Comparison of ENCODE assay signal across 10 cellular contexts in genomic region chr6:71291991-71292390, GRCh38. TPM values are rescaled to one million over a fixed set of nuclear protein-coding genes. Genes with fewer than 3 reads are reported as not detected.
A peak's percentile ranks its signal among the peaks of the same experiment; 100 is the strongest.
DNase-seq lines count a peak whose midpoint lies in the region; ATAC-seq and TF ChIP-seq lines count a peak whose summit lies in the region.
"Had no signal": no experiment of that assay in that cellular context is flagged by ENCODE, and none has a peak within 500 bp of the region (broad histone marks: within the 10 kb centered on the region; RNA-seq: fewer than 3 reads in every experiment).

No MANE protein-coding gene starts in this region.

- peak overlapping the region; percentile 58 to 61 for H3K27ac Mint-ChIP-seq in natural killer cell treated with Interleukin-12 subunit alpha and Interleukin-12 subunit beta and Interleukin-15 and Interleukin-18, amount 100 ng/mL, for 72 hours
- H3K27ac Mint-ChIP-seq in natural killer cell: peak overlapping the region in 1 of 2 donors; percentile 50
- H3K27ac Mint-ChIP-seq in MCF 10A (ENCODE audit: low read depth, unreplicated experiment): peak overlapping the region; percentile 11

- ATAC-seq in natural killer cell treated with Interleukin-12 subunit alpha and Interleukin-12 subunit beta and Interleukin-15 and Interleukin-18, amount 100 ng/mL, for 72 hours: peak; percentile 36 to 41
- ATAC-seq in natural killer cell (no peak), GM21723 (IDR thresholded peaks at IDR 0.05; ENCODE audit: unreplicated experiment) (no peak), GM21360 (IDR thresholded peaks at IDR 0.05; ENCODE audit: unreplicated experiment) (no peak)

- peak overlapping the region; percentile 56 for H3K4me3 Mint-ChIP-seq in natural killer cell treated with Interleukin-12 subunit alpha and Interleukin-12 subunit beta and Interleukin-15 and Interleukin-18, amount 100 ng/mL, for 72 hours
- H3K4me3 Mint-ChIP-seq in natural killer cell: no peak overlapping the region
- no peak overlapping the region for H3K4me3 Mint-ChIP-seq in MCF 10A (ENCODE audit: unreplicated experiment)

- TF ChIP-seq CTCF in natural killer cell (IDR thresholded peaks at IDR 0.05) (no peak), MCF 10A (IDR thresholded peaks at IDR 0.05; ENCODE audit: unreplicated experiment) (no peak), GM10266 (IDR thresholded peaks at IDR 0.05; ENCODE audit: control insufficient read depth, insufficient read depth, low read depth, missing control alignments) (no peak)

- H3K4me1 Mint-ChIP-seq in natural killer cell treated with Interleukin-12 subunit alpha and Interleukin-12 subunit beta and Interleukin-15 and Interleukin-18, amount 100 ng/mL, for 72 hours (ENCODE audit: low read depth in 2 of 2): peaks cover 42 to 48% of the 10 kb centered on the region in 2 donors
- H3K4me1 Mint-ChIP-seq in natural killer cell (peaks cover 42 to 45% of the 10 kb centered on the region in 2 donors), MCF 10A (ENCODE audit: insufficient read depth, unreplicated experiment) (peaks cover 31% of the 10 kb centered on the region)

- no TSS peak for BruUV-seq in MCF 10A (replicated peaks; lab: Mats Ljungman, UMichigan)

- intact Hi-C loops in natural killer cell (cut with micrococcal nuclease): no loop called here
- intact Hi-C loops in MCF 10A (cut with micrococcal nuclease): loop anchor here (5.0 kb wide), 1 partner anchor 55 kb away; no protein-coding TSS in a partner anchor

- no peaks in the 10 kb centered on the region for H3K9me3 Mint-ChIP-seq in natural killer cell treated with Interleukin-12 subunit alpha and Interleukin-12 subunit beta and Interleukin-15 and Interleukin-18, amount 100 ng/mL, for 72 hours
- H3K9me3 Mint-ChIP-seq in natural killer cell (no peaks in the 10 kb centered on the region), MCF 10A (ENCODE audit: unreplicated experiment) (no peaks in the 10 kb centered on the region)

- peaks cover 17% of the 10 kb centered on the region for H3K36me3 Mint-ChIP-seq in natural killer cell treated with Interleukin-12 subunit alpha and Interleukin-12 subunit beta and Interleukin-15 and Interleukin-18, amount 100 ng/mL, for 72 hours
- no peaks in the 10 kb centered on the region for H3K36me3 Mint-ChIP-seq in natural killer cell
- H3K36me3 Mint-ChIP-seq in MCF 10A (ENCODE audit: insufficient read depth, unreplicated experiment): peaks cover 32% of the 10 kb centered on the region

- POLR2A ChIA-PET in MCF 10A (lab: Yijun Ruan, JAX): interaction anchor here (0.5 to 1.2 kb wide), 4 partner anchors 8 to 217 kb away, joined by 3 to 5 read pairs (median 4); no protein-coding TSS in a partner anchor

- CTCF ChIA-PET in MCF 10A (lab: Yijun Ruan, JAX): interaction anchor here (0.5 kb wide), 1 partner anchor 34 kb away, joined by 3 read pairs; no protein-coding TSS in a partner anchor

- H3K27me3 Mint-ChIP-seq in natural killer cell treated with Interleukin-12 subunit alpha and Interleukin-12 subunit beta and Interleukin-15 and Interleukin-18, amount 100 ng/mL, for 72 hours: no peaks in the 10 kb centered on the region
- no peaks in the 10 kb centered on the region for H3K27me3 Mint-ChIP-seq in natural killer cell (ENCODE audit: low read depth in 2 of 2)
- H3K27me3 Mint-ChIP-seq in MCF 10A (ENCODE audit: insufficient read depth, unreplicated experiment): no peaks in the 10 kb centered on the region

- no peak for DNase-seq in natural killer cell treated with Interleukin-12 subunit alpha and Interleukin-12 subunit beta and Interleukin-15 and Interleukin-18, amount 100 ng/mL, for 72 hours (ENCODE audit: low spot score)
- no peak for DNase-seq in natural killer cell
- DNase-seq in MCF 10A (ENCODE audit: unreplicated experiment): peak; percentile 24
- DNase-seq in kidney tubule cell (ENCODE audit: low spot score): peak; percentile 8
- DNase-seq in NCI-H2029 (lab: John Stamatoyannopoulos, UW): no peak
- no peak for DNase-seq in GM10266 (ENCODE audit: extremely low spot score)
- DNase-seq: amniotic stem cell, SK-N-SH had no signal

RNA-seq across cellular contexts. Expression of gene OGFRL1, which starts 3.4 kb away (rescaled TPM):
- 1 to 10 TPM; 9.0 to 9.1 TPM for total RNA-seq in natural killer cell treated with Interleukin-12 subunit alpha and Interleukin-12 subunit beta and Interleukin-15 and Interleukin-18, amount 100 ng/mL, for 72 hours
- total RNA-seq in natural killer cell (10 to 100 TPM; 22.9 to 30.7 (median 25.6) TPM), MCF 10A (2022) (37.7 and 70.8 TPM in 2 replicates)

Comparison
In these comparisons a context has a peak if more than half of its experiments do, and no peak if none do; other contexts are left out.
1. ATAC-seq: peak in natural killer cell treated with Interleukin-12 subunit alpha and Interleukin-12 subunit beta and Interleukin-15 and Interleukin-18, amount 100 ng/mL, for 72 hours (2 of 2); none in natural killer cell (0 of 3), GM21723 (single experiment) and GM21360 (single experiment).
2. DNase-seq: peak in MCF 10A (single experiment) and kidney tubule cell (single experiment); none in natural killer cell treated with Interleukin-12 subunit alpha and Interleukin-12 subunit beta and Interleukin-15 and Interleukin-18, amount 100 ng/mL, for 72 hours (single experiment), natural killer cell (single experiment), NCI-H2029 (single experiment) and GM10266 (single experiment).